ENCODE assay signal across 13 cellular contexts in the genomic region with DNA sequence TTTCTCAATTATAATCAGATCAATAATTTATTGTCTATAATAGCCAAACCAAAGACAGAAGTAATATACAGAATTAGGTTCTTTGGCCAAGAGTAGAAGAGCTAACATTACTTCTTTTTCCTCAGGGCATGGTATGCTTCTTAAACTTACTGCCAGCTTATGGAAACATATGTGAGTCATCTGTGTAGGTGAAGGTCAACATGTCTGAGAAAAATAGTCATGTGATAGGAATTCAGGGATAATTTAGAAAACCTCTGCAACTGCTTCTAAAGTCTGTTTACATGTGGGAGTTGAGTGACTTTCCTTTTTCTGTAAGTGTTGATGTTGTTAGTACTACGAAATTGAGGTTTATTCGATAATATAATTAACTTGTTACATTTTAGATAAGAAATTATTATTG. TPM values are rescaled to one million over a fixed set of nuclear protein-coding genes. Genes with fewer than 3 reads are reported as not detected.
DNase-seq lines count a peak whose midpoint lies in the region; ATAC-seq and TF ChIP-seq lines count a peak whose summit lies in the region.
"Had no signal": no experiment of that assay in that cellular context is flagged by ENCODE, and none has a peak within 500 bp of the region (broad histone marks: within the 10 kb centered on the region; RNA-seq: fewer than 3 reads in every experiment).

No MANE protein-coding gene starts in this region.

- no peak overlapping the region for H3K4me2 ChIP-seq in HCT116 (ENCODE audit: low read length)

- RAD21 ChIA-PET in HCT116 (lab: Charles Lee; ENCODE audit: low non-redundant PET in 1 of 2, low total read pairs in 2 of 2, uncharacterized antibody in 2 of 2, unreplicated experiment in 2 of 2) = no interaction called here

- intact Hi-C loops in HCT116 (cut with micrococcal nuclease) = no loop called here
- intact Hi-C loops in adrenal gland (cut with DNase I) = no loop called here

- no peak for TF ChIP-seq POLR2A in HCT116 (IDR thresholded peaks at IDR 0.05; ENCODE audit: borderline replicate concordance, extremely low read depth, insufficient read depth, insufficient read length)
- TF ChIP-seq POLR2A in adrenal gland (IDR thresholded peaks at IDR 0.05) = no peak

- CTCF ChIA-PET in HCT116 (lab: Charles Lee) = no interaction called here

- TF ChIP-seq RAD21 in HCT116 (IDR thresholded peaks at IDR 0.05; ENCODE audit: low read depth) = no peak

- POLR2A ChIA-PET in HCT116 (lab: Charles Lee) = no interaction called here

- H3K27me3 ChIP-seq in HCT116 (ENCODE audit: insufficient read depth, low read length) = no peaks in the 10 kb centered on the region
- H3K27me3 ChIP-seq in adrenal gland = no peaks in the 10 kb centered on the region
- H3K27me3 ChIP-seq: thyroid gland had no signal

- in situ Hi-C loops in ACHN (cut with HindIII; ENCODE audit: low pct_ligation_motif_present, low pct_unique_long_range_greater_than_20kb, low sequenced_read_pairs) = no loop called here

- H3K4me1 ChIP-seq in HCT116 (ENCODE audit: control insufficient read depth in 1 of 2, insufficient read depth in 2 of 2, low read length in 2 of 2) = peaks cover 0 to 18% of the 10 kb centered on the region in 2 experiments; a peak in 2 of 4 replicates
- H3K4me1 ChIP-seq in adrenal gland (replicated peaks in 1 of 2) = peaks cover 10 to 14% of the 10 kb centered on the region in 2 donors
- H3K4me1 ChIP-seq: thyroid gland had no signal

- 55 to 70% (median 66%) methylated on average over 2 of the region's 2 CpGs for WGBS in adrenal gland, 4 donors

- H3K9me2 ChIP-seq in HCT116 (ENCODE audit: insufficient read depth) = no peaks in the 10 kb centered on the region

- TF ChIP-seq CTCF in HCT116 (IDR thresholded peaks at IDR 0.05 in 2 of 3, conservative IDR thresholded peaks at IDR 0.05 in 1 of 3; ENCODE audit: borderline replicate concordance in 1 of 3, insufficient read depth in 1 of 3, low read depth in 2 of 3, low read length in 2 of 3) = no peak
- TF ChIP-seq CTCF in adrenal gland (IDR thresholded peaks at IDR 0.05) = no peak

- peak; percentile 45 for DNase-seq in ACHN
- DNase-seq in HCT116 (ENCODE audit: low read depth, low spot score) = no peak
- DNase-seq in adrenal gland = no peak
- DNase-seq in hepatic stellate cell (ENCODE audit: low spot score) = peak; percentile 54
- DNase-seq in cerebellar cortex (ENCODE audit: low spot score) = no peak
- DNase-seq in NCI-H2081 treated with DMSO at 0.1 percent for 48 hours (lab: John Stamatoyannopoulos, UW) = no peak
- DNase-seq in DMS 273 (lab: John Stamatoyannopoulos, UW; ENCODE audit: unreplicated experiment) = no peak
- DNase-seq: Calu3; hypothalamus; NCI-H1436; stimulated activated CD4-positive, alpha-beta T cell treated with anti-CD3 and anti-CD28 coated beads, Interleukin-2, amount 100 ng/mL, for 24 hours; thyroid gland had no signal

- peaks cover 22 to 23% of the 10 kb centered on the region in 2 experiments; a peak in 3 of 4 replicates for H3K36me3 ChIP-seq in HCT116 (ENCODE audit: control insufficient read depth in 1 of 2, insufficient read depth in 2 of 2, low read length in 2 of 2)
- H3K36me3 ChIP-seq in adrenal gland (replicated peaks in 1 of 2) = peaks cover 0 to 71% of the 10 kb centered on the region in 2 donors

- H3K9me3 ChIP-seq in HCT116 (ENCODE audit: control insufficient read depth in 1 of 2, insufficient read depth in 1 of 2, low read depth in 1 of 2, low read length in 2 of 2) (no peaks in the 10 kb centered on the region), adrenal gland (replicated peaks in 1 of 3) (no peaks in the 10 kb centered on the region)
- H3K9me3 ChIP-seq: thyroid gland had no signal

- no peak overlapping the region for H3K9ac ChIP-seq in HCT116 (ENCODE audit: low read length)

- no TSS peak for BruUV-seq in HCT116 (replicated peaks; lab: Mats Ljungman, UMichigan)

- H3K4me3 ChIP-seq in HCT116 (replicated peaks in 1 of 2; ENCODE audit: low read depth in 1 of 2, low read length in 2 of 2) (no peak overlapping the region), adrenal gland (no peak overlapping the region)
- H3K4me3 ChIP-seq: thyroid gland had no signal

- H2AFZ ChIP-seq in HCT116 (ENCODE audit: low read depth, low read length, poor library complexity, severe bottlenecking) = no peak overlapping the region

- peaks cover 12% of the 10 kb centered on the region for H3K79me2 ChIP-seq in HCT116 (ENCODE audit: insufficient read depth, low read length)

- 0 out of 2 replicates have a peak, but pooled peaks cover 7% of the 10 kb centered on the region for H4K20me1 ChIP-seq in HCT116 (ENCODE audit: insufficient read depth)

- ATAC-seq in HCT116 (no peak), GM18868 (IDR thresholded peaks at IDR 0.05; ENCODE audit: unreplicated experiment) (no peak)

- H3K27ac ChIP-seq in HCT116 (ENCODE audit: low read depth, low read length) (no peak overlapping the region), adrenal gland (peak overlapping the region in 3 of 5 donors; percentile 11 to 48 (median 12))
- H3K27ac ChIP-seq: thyroid gland had no signal

TF ChIP-seq in HCT116, 20 proteins besides CTCF, POLR2A, EP300 and RAD21 (continues in another document):
- TF ChIP-seq EGR1 (IDR thresholded peaks at IDR 0.05; ENCODE audit: low read depth) (no peak), ZFX (IDR thresholded peaks at IDR 0.05) (no peak), SIN3A (IDR thresholded peaks at IDR 0.05; ENCODE audit: low read depth) (no peak), POLR2AphosphoS5 (IDR thresholded peaks at IDR 0.05; ENCODE audit: low read depth, low read length) (no peak), FOSL1 (IDR thresholded peaks at IDR 0.05; ENCODE audit: low read depth) (peak; percentile 41; the same call in 1 of the 2 replicates), TCF7L2 (IDR thresholded peaks at IDR 0.05; ENCODE audit: borderline replicate concordance, extremely low read depth, insufficient read depth, insufficient read length) (no peak), CBX3 (IDR thresholded peaks at IDR 0.05; ENCODE audit: low read depth) (no peak), SRF (IDR thresholded peaks at IDR 0.05; ENCODE audit: low read depth) (no peak), CEBPB (IDR thresholded peaks at IDR 0.05; ENCODE audit: low read depth) (no peak), REST (IDR thresholded peaks at IDR 0.05; ENCODE audit: low read depth) (no peak), JUND (IDR thresholded peaks at IDR 0.05) (0 out of 2 replicates have a peak, but pooled peaks have one; percentile 22)
- TF ChIP-seq, protein P1, sequence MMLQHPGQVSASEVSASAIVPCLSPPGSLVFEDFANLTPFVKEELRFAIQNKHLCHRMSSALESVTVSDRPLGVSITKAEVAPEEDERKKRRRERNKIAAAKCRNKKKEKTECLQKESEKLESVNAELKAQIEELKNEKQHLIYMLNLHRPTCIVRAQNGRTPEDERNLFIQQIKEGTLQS (IDR thresholded peaks at IDR 0.05) = no peak
- TF ChIP-seq, protein P2, sequence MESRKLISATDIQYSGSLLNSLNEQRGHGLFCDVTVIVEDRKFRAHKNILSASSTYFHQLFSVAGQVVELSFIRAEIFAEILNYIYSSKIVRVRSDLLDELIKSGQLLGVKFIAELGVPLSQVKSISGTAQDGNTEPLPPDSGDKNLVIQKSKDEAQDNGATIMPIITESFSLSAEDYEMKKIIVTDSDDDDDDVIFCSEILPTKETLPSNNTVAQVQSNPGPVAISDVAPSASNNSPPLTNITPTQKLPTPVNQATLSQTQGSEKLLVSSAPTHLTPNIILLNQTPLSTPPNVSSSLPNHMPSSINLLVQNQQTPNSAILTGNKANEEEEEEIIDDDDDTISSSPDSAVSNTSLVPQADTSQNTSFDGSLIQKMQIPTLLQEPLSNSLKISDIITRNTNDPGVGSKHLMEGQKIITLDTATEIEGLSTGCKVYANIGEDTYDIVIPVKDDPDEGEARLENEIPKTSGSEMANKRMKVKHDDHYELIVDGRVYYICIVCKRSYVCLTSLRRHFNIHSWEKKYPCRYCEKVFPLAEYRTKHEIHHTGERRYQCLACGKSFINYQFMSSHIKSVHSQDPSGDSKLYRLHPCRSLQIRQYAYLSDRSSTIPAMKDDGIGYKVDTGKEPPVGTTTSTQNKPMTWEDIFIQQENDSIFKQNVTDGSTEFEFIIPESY (IDR thresholded peaks at IDR 0.05; ENCODE audit: extremely low read depth, insufficient replicate concordance, low read length) = no peak
- TF ChIP-seq, protein P3, sequence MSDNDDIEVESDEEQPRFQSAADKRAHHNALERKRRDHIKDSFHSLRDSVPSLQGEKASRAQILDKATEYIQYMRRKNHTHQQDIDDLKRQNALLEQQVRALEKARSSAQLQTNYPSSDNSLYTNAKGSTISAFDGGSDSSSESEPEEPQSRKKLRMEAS (IDR thresholded peaks at IDR 0.05) = no peak

RNA-seq across cellular contexts. Expression of gene MAP6D1, which starts 19.2 kb away (rescaled TPM):
- total RNA-seq in HCT116 (2021; ENCODE audit: unreplicated experiment) (5.3 TPM), adrenal gland (1 to 10 TPM in 6 of 8 donors, under 1 TPM in 1, not detected in 1; 0.52 to 3.0 (median 2.0) TPM)
- 2.1 TPM in 2 replicates for polyA plus RNA-seq in HCT116 (2012)
- 1 to 10 TPM in 1 of 3 donors, under 1 TPM in 1, not detected in 1; 0.27 to 2.5 TPM for polyA plus RNA-seq in adrenal gland

RNA-seq across cellular contexts. Expression of gene PARL, which starts 40.1 kb away (rescaled TPM):
- total RNA-seq in HCT116 (2021; ENCODE audit: unreplicated experiment) = 69.7 TPM
- polyA plus RNA-seq in HCT116 (2012) = 44.9 and 51.5 TPM in 2 replicates
- 10 to 100 TPM; 29.4 to 74.0 (median 41.7) TPM for total RNA-seq in adrenal gland
- polyA plus RNA-seq in adrenal gland = 100 to 1,000 TPM in 2 of 3 donors, 10 to 100 TPM in 1; 56.4 to 119 (median 116) TPM

Comparison
In these comparisons a context has a peak if more than half of its experiments do, and no peak if none do; other contexts are left out.
1. DNase-seq: peak in ACHN (single experiment) and hepatic stellate cell (single experiment); none in HCT116 (single experiment), adrenal gland (0 of 7), cerebellar cortex (single experiment), NCI-H2081 treated with DMSO at 0.1 percent for 48 hours (single experiment) and DMS 273 (single experiment).